ENCODE assay signal across 8 cellular contexts in genomic region chr3:141877911-141878310, GRCh38. TPM values are rescaled to one million over a fixed set of nuclear protein-coding genes. Genes with fewer than 3 reads are reported as not detected.
DNase-seq lines count a peak whose midpoint lies in the region; ATAC-seq, FAIRE-seq and TF ChIP-seq lines count a peak whose summit lies in the region.

No MANE protein-coding gene starts in this region.

- peaks cover 8% of the 10 kb centered on the region for H3K4me1 ChIP-seq in BE2C
- no peaks in the 10 kb centered on the region for H3K4me1 ChIP-seq in urinary bladder (ENCODE audit: insufficient read depth)

- FAIRE-seq in HTR-8/SVneo (lab: Jason Lieb, UNC): no peak

- peaks cover 22% of the 10 kb centered on the region for H3K36me3 ChIP-seq in BE2C
- no peaks in the 10 kb centered on the region for H3K36me3 ChIP-seq in urinary bladder (ENCODE audit: insufficient read depth)

- peaks cover 37% of the 10 kb centered on the region for H3K4me1 Mint-ChIP-seq in activated naive CD8-positive, alpha-beta T cell treated with anti-CD3 and anti-CD28 coated beads, Interleukin-2, amount 10 ng/mL, durations not matched to agents 7 days and 5 days

- H3K36me3 Mint-ChIP-seq in activated naive CD8-positive, alpha-beta T cell treated with anti-CD3 and anti-CD28 coated beads, Interleukin-2, amount 10 ng/mL, durations not matched to agents 7 days and 5 days: peaks cover 15% of the 10 kb centered on the region

- TF ChIP-seq CTCF in BE2C (IDR thresholded peaks at IDR 0.05; ENCODE audit: low read depth, low read length): no peak

- DNase-seq in BE2C (no peak), HT-29 (ENCODE audit: low spot score) (peak; percentile 35), kidney tubule cell (ENCODE audit: low spot score) (peak; percentile 29), D341Med (ENCODE audit: low spot score) (no peak), HTR-8/SVneo (ENCODE audit: insufficient read length, low spot score) (no peak), DMS53 (lab: John Stamatoyannopoulos, UW) (no peak)
- no peak for DNase-seq in activated naive CD8-positive, alpha-beta T cell treated with anti-CD3 and anti-CD28 coated beads, Interleukin-2, amount 10 ng/mL, durations not matched to agents 7 days and 5 days

- H3K9me3 Mint-ChIP-seq in activated naive CD8-positive, alpha-beta T cell treated with anti-CD3 and anti-CD28 coated beads, Interleukin-2, amount 10 ng/mL, durations not matched to agents 7 days and 5 days: no peaks in the 10 kb centered on the region

- H3K4me3 ChIP-seq in BE2C (ENCODE audit: low read depth, low read length) (peak overlapping the region; percentile 95), urinary bladder (ENCODE audit: low read depth, low read length) (peak overlapping the region; percentile 28)

- H3K9me3 ChIP-seq in BE2C: no peaks in the 10 kb centered on the region

- POLR2A ChIA-PET in activated naive CD8-positive, alpha-beta T cell treated with anti-CD3 and anti-CD28 coated beads, Interleukin-2, amount 10 ng/mL, durations not matched to agents 7 days and 5 days (lab: Charles Lee): interaction anchor here (0.6 to 3.8 kb wide), 6 partner anchors 8 to 408 kb away, joined by 5 to 42 read pairs (median 8); partner anchors contain the start of gene RNF7

- peak overlapping the region; percentile 2 for H3K27ac ChIP-seq in urinary bladder (ENCODE audit: low read depth)

- peak overlapping the region; percentile 91 for H3K4me3 Mint-ChIP-seq in activated naive CD8-positive, alpha-beta T cell treated with anti-CD3 and anti-CD28 coated beads, Interleukin-2, amount 10 ng/mL, durations not matched to agents 7 days and 5 days

- H3K27ac Mint-ChIP-seq in activated naive CD8-positive, alpha-beta T cell treated with anti-CD3 and anti-CD28 coated beads, Interleukin-2, amount 10 ng/mL, durations not matched to agents 7 days and 5 days: peak overlapping the region; percentile 87

- ATAC-seq in activated naive CD8-positive, alpha-beta T cell treated with anti-CD3 and anti-CD28 coated beads, Interleukin-2, amount 10 ng/mL, durations not matched to agents 7 days and 5 days (ENCODE audit: low read depth): no peak

- H3K27me3 Mint-ChIP-seq in activated naive CD8-positive, alpha-beta T cell treated with anti-CD3 and anti-CD28 coated beads, Interleukin-2, amount 10 ng/mL, durations not matched to agents 7 days and 5 days: no peaks in the 10 kb centered on the region

- no peaks in the 10 kb centered on the region for H3K27me3 ChIP-seq in BE2C

- WGBS in urinary bladder: 32% methylated on average over 3 of the region's 3 CpGs

RNA-seq across cellular contexts. Expression of gene ATP1B3, which starts 1.5 kb away (rescaled TPM):
- 143 TPM for polyA plus RNA-seq in BE2C (2012; ENCODE audit: insufficient read depth, insufficient read length, low read depth)
- 25.5 and 35.7 TPM in 2 replicates for total RNA-seq in HT-29 (2014; rRNA removed; shearing (Covaris generic))
- 10 to 100 TPM; 63.2 to 66.2 TPM for total RNA-seq in activated naive CD8-positive, alpha-beta T cell treated with anti-CD3 and anti-CD28 coated beads, Interleukin-2, amount 10 ng/mL, durations not matched to agents 7 days and 5 days
- 21.8 TPM for total RNA-seq in urinary bladder
- 75.8 TPM for polyA plus RNA-seq in urinary bladder

Comparison
In these comparisons a context has a peak if more than half of its experiments do, and no peak if none do; other contexts are left out.
1. DNase-seq: peak in HT-29 (single experiment) and kidney tubule cell (single experiment); none in BE2C (single experiment), activated naive CD8-positive, alpha-beta T cell treated with anti-CD3 and anti-CD28 coated beads, Interleukin-2, amount 10 ng/mL, durations not matched to agents 7 days and 5 days (single experiment), D341Med (single experiment), HTR-8/SVneo (single experiment) and DMS53 (single experiment).